In genomic region chr14:97120204-97121120, GRCh38 we compare ENCODE assay signal across 9 cellular contexts.
DNase-seq lines count a peak whose midpoint lies in the region; ATAC-seq, FAIRE-seq and TF ChIP-seq lines count a peak whose summit lies in the region.
"Had no signal": no experiment of that assay in that cellular context is flagged by ENCODE, and none has a peak within 500 bp of the region (broad histone marks: within the 10 kb centered on the region; RNA-seq: fewer than 3 reads in every experiment).

No MANE protein-coding gene starts in this region.

- H3K27ac Mint-ChIP-seq in activated naive CD8-positive, alpha-beta T cell treated with anti-CD3 and anti-CD28 coated beads, Interleukin-2, amount 50 U/mL, for 24 hours, result peak overlapping the region; percentile 81

- H3K9me3 ChIP-seq in WERI-Rb-1 (ENCODE audit: severe bottlenecking), result no peaks in the 10 kb centered on the region
- no peaks in the 10 kb centered on the region for H3K9me3 ChIP-seq in upper lobe of right lung
- no peaks in the 10 kb centered on the region for H3K9me3 ChIP-seq in osteoblast (ENCODE audit: low read depth, low read length)

- no peak overlapping the region for H2AFZ ChIP-seq in osteoblast (ENCODE audit: low read length)

- peaks cover 20% of the 10 kb centered on the region for H3K4me1 Mint-ChIP-seq in activated naive CD8-positive, alpha-beta T cell treated with anti-CD3 and anti-CD28 coated beads, Interleukin-2, amount 50 U/mL, for 24 hours

- H3K27me3 ChIP-seq in WERI-Rb-1 (ENCODE audit: insufficient read depth, low read depth, severe bottlenecking) (no peaks in the 10 kb centered on the region), upper lobe of right lung (no peaks in the 10 kb centered on the region), osteoblast (ENCODE audit: insufficient read depth, low read length) (no peaks in the 10 kb centered on the region)

- no peaks in the 10 kb centered on the region for H3K27me3 Mint-ChIP-seq in activated naive CD8-positive, alpha-beta T cell treated with anti-CD3 and anti-CD28 coated beads, Interleukin-2, amount 50 U/mL, for 24 hours

- H3K36me3 Mint-ChIP-seq in activated naive CD8-positive, alpha-beta T cell treated with anti-CD3 and anti-CD28 coated beads, Interleukin-2, amount 50 U/mL, for 24 hours (ENCODE audit: low read depth), result no peaks in the 10 kb centered on the region

- H3K4me2 ChIP-seq in osteoblast (ENCODE audit: insufficient read depth, low read length), result no peak overlapping the region

- no peaks in the 10 kb centered on the region for H3K9me3 Mint-ChIP-seq in activated naive CD8-positive, alpha-beta T cell treated with anti-CD3 and anti-CD28 coated beads, Interleukin-2, amount 50 U/mL, for 24 hours

- TF ChIP-seq CTCF in WERI-Rb-1 (IDR thresholded peaks at IDR 0.05; ENCODE audit: low read depth, low read length) (no peak), D721Med (IDR thresholded peaks at IDR 0.05; ENCODE audit: insufficient read depth, missing control alignments) (no peak), upper lobe of right lung (IDR thresholded peaks at IDR 0.05) (no peak), osteoblast (IDR thresholded peaks at IDR 0.05; ENCODE audit: extremely low read depth, low read depth, low read length) (no peak)

- FAIRE-seq in D721Med (lab: Jason Lieb, UNC), result no peak

- H3K36me3 ChIP-seq in WERI-Rb-1 (no peaks in the 10 kb centered on the region), upper lobe of right lung (no peaks in the 10 kb centered on the region), osteoblast (ENCODE audit: insufficient read depth, low read length) (no peaks in the 10 kb centered on the region)

- H3K27ac ChIP-seq in WERI-Rb-1 (peak overlapping the region; percentile 73), upper lobe of right lung (no peak overlapping the region), osteoblast (ENCODE audit: low read depth, low read length) (no peak overlapping the region)

- H3K79me2 ChIP-seq in osteoblast (ENCODE audit: insufficient read depth, low read length), result no peaks in the 10 kb centered on the region

- intact Hi-C loops in upper lobe of right lung (cut with DNase I), result no loop called here

- ATAC-seq in HG02642 (IDR thresholded peaks at IDR 0.05; ENCODE audit: poor library complexity, unreplicated experiment) (peak; percentile 75), upper lobe of right lung (no peak)
- ATAC-seq in activated naive CD8-positive, alpha-beta T cell treated with anti-CD3 and anti-CD28 coated beads, Interleukin-2, amount 50 U/mL, for 24 hours, result peak; percentile 93

- H3K4me1 ChIP-seq in upper lobe of right lung (no peaks in the 10 kb centered on the region), osteoblast (ENCODE audit: insufficient read depth, low read length) (no peaks in the 10 kb centered on the region)

- H3K4me3 Mint-ChIP-seq in activated naive CD8-positive, alpha-beta T cell treated with anti-CD3 and anti-CD28 coated beads, Interleukin-2, amount 50 U/mL, for 24 hours, result peak overlapping the region; percentile 58

- DNase-seq in WERI-Rb-1 (no peak), D721Med (ENCODE audit: insufficient read length, low spot score) (no peak), upper lobe of right lung (no peak), osteoblast (ENCODE audit: insufficient read length, low spot score, missing footprints) (no peak), dedifferentiated amniotic fluid mesenchymal stem cell (ENCODE audit: extremely low spot score) (no peak)
- DNase-seq in activated naive CD8-positive, alpha-beta T cell treated with anti-CD3 and anti-CD28 coated beads, Interleukin-2, amount 50 U/mL, for 24 hours, result peak; percentile 49
- peak; percentile 27 to 57 for DNase-seq in stimulated activated CD8-positive, alpha-beta memory T cell treated with anti-CD3 and anti-CD28 coated beads, Interleukin-7, amount 100 ng/mL, for 48 hours (ENCODE audit: extremely low read depth in 1 of 2, low read depth in 1 of 2)
- DNase-seq: posterior cingulate gyrus had no signal

- peak overlapping the region; percentile 15 for H3K4me3 ChIP-seq in WERI-Rb-1 (ENCODE audit: low read depth, low read length)
- no peak overlapping the region for H3K4me3 ChIP-seq in upper lobe of right lung
- no peak overlapping the region for H3K4me3 ChIP-seq in osteoblast (ENCODE audit: insufficient read depth, low read length)

- no peaks in the 10 kb centered on the region for H4K20me1 ChIP-seq in osteoblast (ENCODE audit: insufficient read depth, low read length)

Comparison
In these comparisons a context has a peak if more than half of its experiments do, and no peak if none do; other contexts are left out.
1. DNase-seq: peak in activated naive CD8-positive, alpha-beta T cell treated with anti-CD3 and anti-CD28 coated beads, Interleukin-2, amount 50 U/mL, for 24 hours (single experiment) and stimulated activated CD8-positive, alpha-beta memory T cell treated with anti-CD3 and anti-CD28 coated beads, Interleukin-7, amount 100 ng/mL, for 48 hours (2 of 2); none in WERI-Rb-1 (single experiment), D721Med (single experiment), upper lobe of right lung (single experiment), osteoblast (single experiment) and dedifferentiated amniotic fluid mesenchymal stem cell (single experiment).